In the genomic region with DNA sequence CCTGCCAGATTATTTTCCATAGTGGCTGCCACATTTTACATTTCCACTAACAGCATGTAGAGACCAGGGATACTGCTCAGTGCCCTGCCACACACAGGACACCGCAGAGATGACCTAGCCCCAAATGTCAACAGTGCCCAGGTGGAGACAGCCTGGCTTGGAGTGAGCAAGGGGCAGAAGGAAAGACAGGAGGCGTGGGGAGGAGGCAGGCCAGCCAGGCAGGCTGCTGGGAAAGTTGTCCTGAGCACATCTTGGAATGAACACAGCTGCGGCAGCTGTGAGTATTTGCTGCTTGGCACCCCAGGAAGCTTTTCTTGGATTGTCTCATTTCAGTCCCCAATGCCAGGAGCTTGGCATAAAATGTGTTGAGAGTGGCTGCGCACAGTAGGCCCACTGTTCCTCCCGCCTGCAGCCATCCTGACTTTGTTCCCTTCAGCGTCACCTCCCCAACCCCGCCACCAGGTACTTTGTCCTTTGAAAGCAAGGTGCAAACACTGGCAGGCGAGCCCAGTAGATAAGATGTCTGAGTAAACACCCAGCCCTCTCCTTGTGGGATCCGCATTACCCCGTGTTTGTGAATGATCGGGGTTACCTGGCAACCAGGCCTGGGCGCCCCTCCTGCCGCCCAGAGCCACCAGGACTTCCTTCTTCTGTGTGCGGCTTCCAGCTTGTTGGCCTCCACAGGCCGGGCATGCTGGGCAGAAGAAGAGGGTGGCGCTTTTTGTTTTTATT, we compare ENCODE assay signal across 12 cellular contexts.
DNase-seq lines count a peak whose midpoint lies in the region; ATAC-seq and TF ChIP-seq lines count a peak whose summit lies in the region.
"Had no signal": no experiment of that assay in that cellular context is flagged by ENCODE, and none has a peak within 500 bp of the region (broad histone marks: within the 10 kb centered on the region; RNA-seq: fewer than 3 reads in every experiment).

No MANE protein-coding gene starts in this region.

- H4K5ac ChIP-seq in mesendoderm (ENCODE audit: low read length), result no peak overlapping the region

- ATAC-seq in psoas muscle, result no peak
- ATAC-seq: T-cell had no signal

- H3K9me3 ChIP-seq in A673 (ENCODE audit: low read depth, low read length, poor library complexity, severe bottlenecking) (no peaks in the 10 kb centered on the region), psoas muscle (no peaks in the 10 kb centered on the region)

- H4K8ac ChIP-seq in mesendoderm (ENCODE audit: low read depth, low read length), result no peak overlapping the region

- H3K27me3 Mint-ChIP-seq in dendritic cell treated with granulocyte-macrophage colony-stimulating factor and Interleukin-4, amounts not matched to agents 40 ng/mL and 50 ng/mL, for 4 days, result no peaks in the 10 kb centered on the region
- H3K27me3 Mint-ChIP-seq: T-cell had no signal

- H3K4ac ChIP-seq in mesendoderm (ENCODE audit: low read depth, low read length), result no peak overlapping the region

- no peak overlapping the region for H3K4me2 ChIP-seq in mesendoderm (ENCODE audit: low read length)

- H3K27me3 ChIP-seq in mesendoderm (ENCODE audit: insufficient read depth, low read length, poor library complexity), result no peaks in the 10 kb centered on the region
- no peaks in the 10 kb centered on the region for H3K27me3 ChIP-seq in A673 (replicated peaks; ENCODE audit: insufficient read depth, low read depth, low read length, poor library complexity)
- H3K27me3 ChIP-seq in psoas muscle (ENCODE audit: insufficient read depth in 3 of 3, low read length in 2 of 3), result no peaks in the 10 kb centered on the region

- peaks cover 13% of the 10 kb centered on the region for H3K79me2 ChIP-seq in mesendoderm (ENCODE audit: control insufficient read depth, insufficient read depth, low read length)

- POLR2A ChIA-PET in A673 (lab: Charles Lee; ENCODE audit: low non-redundant PET), result no interaction called here

- no peak overlapping the region for H2AK5ac ChIP-seq in mesendoderm (ENCODE audit: low read length)

- peaks cover 39% of the 10 kb centered on the region for H3K36me3 Mint-ChIP-seq in dendritic cell treated with granulocyte-macrophage colony-stimulating factor and Interleukin-4, amounts not matched to agents 40 ng/mL and 50 ng/mL, for 4 days (ENCODE audit: low read depth)

- H3K9me3 Mint-ChIP-seq in dendritic cell treated with granulocyte-macrophage colony-stimulating factor and Interleukin-4, amounts not matched to agents 40 ng/mL and 50 ng/mL, for 4 days, result no peaks in the 10 kb centered on the region
- H3K9me3 Mint-ChIP-seq: T-cell had no signal

- H3K4me3 Mint-ChIP-seq in dendritic cell treated with granulocyte-macrophage colony-stimulating factor and Interleukin-4, amounts not matched to agents 40 ng/mL and 50 ng/mL, for 4 days, result no peak overlapping the region
- H3K4me3 Mint-ChIP-seq: T-cell had no signal

- H3K18ac ChIP-seq in mesendoderm (ENCODE audit: low read length), result no peak overlapping the region

- H3K36me3 ChIP-seq in mesendoderm (ENCODE audit: control insufficient read depth, insufficient read depth, low read length) (no peaks in the 10 kb centered on the region), A673 (ENCODE audit: insufficient read depth, low read length, poor library complexity, severe bottlenecking) (no peaks in the 10 kb centered on the region), psoas muscle (ENCODE audit: insufficient read depth in 1 of 2, low read depth in 1 of 2) (no peaks in the 10 kb centered on the region)

- no peak overlapping the region for H3K9ac ChIP-seq in mesendoderm (ENCODE audit: low read length)

- no peak for TF ChIP-seq CTCF in A673 (conservative IDR thresholded peaks at IDR 0.05; ENCODE audit: low read depth, low read length)
- no peak for TF ChIP-seq CTCF in psoas muscle (IDR thresholded peaks at IDR 0.05)

- H3K27ac ChIP-seq in mesendoderm (ENCODE audit: low read depth, low read length) (no peak overlapping the region), A673 (ENCODE audit: low read depth, low read length, poor library complexity, severe bottlenecking) (no peak overlapping the region), psoas muscle (no peak overlapping the region)

- peaks cover 40% of the 10 kb centered on the region for H3K79me1 ChIP-seq in mesendoderm (ENCODE audit: low read length)

- no peak overlapping the region for H3K23ac ChIP-seq in mesendoderm (ENCODE audit: low read length)

- no peak overlapping the region for H2BK5ac ChIP-seq in mesendoderm (ENCODE audit: low read length)

- no peak overlapping the region for H2BK15ac ChIP-seq in mesendoderm (replicated peaks; ENCODE audit: low read depth)

- H3K4me1 ChIP-seq in mesendoderm (ENCODE audit: control insufficient read depth, low read depth, low read length) (no peaks in the 10 kb centered on the region), A673 (ENCODE audit: insufficient read depth, low read length, poor library complexity, severe bottlenecking) (no peaks in the 10 kb centered on the region), psoas muscle (no peaks in the 10 kb centered on the region)

- H2BK120ac ChIP-seq in mesendoderm (ENCODE audit: low read depth, low read length), result no peak overlapping the region

- intact Hi-C loops in dendritic cell treated with granulocyte-macrophage colony-stimulating factor and Interleukin-4, amounts not matched to agents 40 ng/mL and 50 ng/mL, for 4 days (cut with micrococcal nuclease), result no loop called here
- intact Hi-C loops in A673 (cut with micrococcal nuclease; ENCODE audit: unreplicated experiment), result no loop called here
- intact Hi-C loops in psoas muscle (cut with DNase I), result no loop called here

- H3K27ac Mint-ChIP-seq in dendritic cell treated with granulocyte-macrophage colony-stimulating factor and Interleukin-4, amounts not matched to agents 40 ng/mL and 50 ng/mL, for 4 days, result peak overlapping the region; percentile 53
- H3K27ac Mint-ChIP-seq: T-cell had no signal

- H3K4me3 ChIP-seq in mesendoderm (ENCODE audit: low read length) (no peak overlapping the region), A673 (ENCODE audit: low read depth, low read length, poor library complexity, severe bottlenecking) (no peak overlapping the region), psoas muscle (no peak overlapping the region)

- CTCF ChIA-PET in A673 (lab: Charles Lee), result no interaction called here

- H3K4me1 Mint-ChIP-seq in dendritic cell treated with granulocyte-macrophage colony-stimulating factor and Interleukin-4, amounts not matched to agents 40 ng/mL and 50 ng/mL, for 4 days (ENCODE audit: low read depth), result peaks cover 68% of the 10 kb centered on the region

- no peak overlapping the region for H3K56ac ChIP-seq in mesendoderm (ENCODE audit: low read length)

- no CpG with 5 or more reads among the region's 16 CpGs for WGBS in mesendoderm (ENCODE audit: extremely low coverage, insufficient coverage, low lambda C conversion rate)
- 55 to 70% (median 59%) methylated on average over 16 of the region's 16 CpGs for WGBS in psoas muscle, 3 donors

- BruUV-seq in A673 (replicated peaks; lab: Mats Ljungman, UMichigan), result no TSS peak

- peak; percentile 77 for DNase-seq in COR-L47 (lab: John Stamatoyannopoulos, UW)
- DNase-seq in NCI-H187 treated with DMSO at 0.1 percent for 48 hours (lab: John Stamatoyannopoulos, UW), result peak; percentile 16
- DNase-seq in mesendoderm, result peak; percentile 76
- no peak for DNase-seq in NAMALWA (ENCODE audit: low spot score)
- no peak for DNase-seq in NCI-H1048 (lab: John Stamatoyannopoulos, UW)
- no peak for DNase-seq in A673 (ENCODE audit: low spot score)
- no peak for DNase-seq in psoas muscle
- DNase-seq: activated T-cell treated with anti-CD3 and anti-CD28 coated beads for 4 hours, NCI-H446, occipital lobe had no signal

Comparison
In these comparisons a context has a peak if more than half of its experiments do, and no peak if none do; other contexts are left out.
1. DNase-seq: peak in COR-L47 (single experiment), NCI-H187 treated with DMSO at 0.1 percent for 48 hours (single experiment) and mesendoderm (single experiment); none in NAMALWA (single experiment), NCI-H1048 (single experiment), A673 (single experiment) and psoas muscle (0 of 2).